Comparison of ENCODE assay signal across 23 cellular contexts in the genomic region with DNA sequence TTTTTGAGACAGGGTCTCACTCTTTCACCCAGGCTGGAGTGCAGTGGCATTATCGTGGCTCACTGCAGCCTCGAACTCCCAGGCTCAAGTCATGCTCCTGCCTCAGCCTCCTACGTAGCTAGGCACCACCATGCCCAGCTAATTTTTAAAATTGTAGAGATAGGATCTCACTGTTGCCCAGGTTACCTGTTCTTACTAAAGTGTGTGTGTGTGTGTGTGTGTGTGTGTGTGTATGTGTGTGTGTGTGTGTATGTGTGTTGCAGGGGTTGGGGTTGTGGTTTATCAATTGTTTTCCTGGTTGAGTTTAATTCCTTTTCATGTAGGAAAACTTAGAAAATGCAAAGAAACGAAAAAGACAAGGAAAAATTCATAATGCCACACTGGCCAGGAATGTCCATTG. TPM values are rescaled to one million over a fixed set of nuclear protein-coding genes. Genes with fewer than 3 reads are reported as not detected.
"Had no signal": no experiment of that assay in that cellular context is flagged by ENCODE, and none has a peak within 500 bp of the region (broad histone marks: within the 10 kb centered on the region; RNA-seq: fewer than 3 reads in every experiment).

No MANE protein-coding gene starts in this region.

- H3K4me3 ChIP-seq: heart left ventricle, mucosa of descending colon, ovary, right atrium auricular region, stomach, thoracic aorta, transverse colon had no signal

- H3K4me1 Mint-ChIP-seq: neural crest cell had no signal

- DNase-seq: effector memory CD4-positive, alpha-beta T cell; heart left ventricle; hippocampal formation; kidney glomerular epithelial cell; mucosa of descending colon; natural killer cell; nucleus accumbens; ovary; small intestine; stimulated activated CD4-positive, alpha-beta T cell treated with anti-CD3 and anti-CD28 coated beads, Interleukin-4, amount 100 ng/mL, for 1 hour; stimulated activated CD8-positive, alpha-beta memory T cell treated with anti-CD3 and anti-CD28 coated beads, Interleukin-4, amount 100 ng/mL, for 48 hours; stomach; substantia nigra; transverse colon had no signal

- H3K9me3 ChIP-seq: heart left ventricle, mucosa of descending colon, ovary, right atrium auricular region, stomach, thoracic aorta, transverse colon had no signal

- H3K9me3 Mint-ChIP-seq: natural killer cell; neural crest cell; stimulated activated effector memory CD8-positive, alpha-beta T cell treated with anti-CD3 and anti-CD28 coated beads, Interleukin-12 subunit alpha, Interleukin-12 subunit beta, amount 100 ng/mL, for 72 hours had no signal

- H3K27ac ChIP-seq: heart left ventricle, ovary, right atrium auricular region, stomach, thoracic aorta, transverse colon had no signal

- H3K4me1 ChIP-seq: heart left ventricle, right atrium auricular region, stomach, transverse colon had no signal

- ATAC-seq: esophagus mucosa; heart left ventricle; mucosa of descending colon; natural killer cell; stimulated activated effector memory CD8-positive, alpha-beta T cell treated with anti-CD3 and anti-CD28 coated beads, Interleukin-12 subunit alpha, Interleukin-12 subunit beta, amount 100 ng/mL, for 72 hours had no signal

- H3K27ac Mint-ChIP-seq: natural killer cell; stimulated activated effector memory CD8-positive, alpha-beta T cell treated with anti-CD3 and anti-CD28 coated beads, Interleukin-12 subunit alpha, Interleukin-12 subunit beta, amount 100 ng/mL, for 72 hours had no signal

- H3K36me3 ChIP-seq: ovary, right atrium auricular region, stomach, thoracic aorta, transverse colon had no signal

- H3K36me3 Mint-ChIP-seq: natural killer cell had no signal

- H3K4me3 Mint-ChIP-seq: natural killer cell; neural crest cell; stimulated activated effector memory CD8-positive, alpha-beta T cell treated with anti-CD3 and anti-CD28 coated beads, Interleukin-12 subunit alpha, Interleukin-12 subunit beta, amount 100 ng/mL, for 72 hours had no signal

- H3K27me3 ChIP-seq: heart left ventricle, ovary, right atrium auricular region, stomach, transverse colon had no signal

RNA-seq across cellular contexts. Expression of gene CDHR2, which starts 33.7 kb away (rescaled TPM):
- total RNA-seq: esophagus mucosa, glomerular endothelial cell, lung microvascular endothelial cell, neural crest cell, thoracic aorta, ureter had no signal
- polyA plus RNA-seq: fibroblast of lung had no signal
